Comparison of ENCODE assay signal across 30 cellular contexts in the genomic region with DNA sequence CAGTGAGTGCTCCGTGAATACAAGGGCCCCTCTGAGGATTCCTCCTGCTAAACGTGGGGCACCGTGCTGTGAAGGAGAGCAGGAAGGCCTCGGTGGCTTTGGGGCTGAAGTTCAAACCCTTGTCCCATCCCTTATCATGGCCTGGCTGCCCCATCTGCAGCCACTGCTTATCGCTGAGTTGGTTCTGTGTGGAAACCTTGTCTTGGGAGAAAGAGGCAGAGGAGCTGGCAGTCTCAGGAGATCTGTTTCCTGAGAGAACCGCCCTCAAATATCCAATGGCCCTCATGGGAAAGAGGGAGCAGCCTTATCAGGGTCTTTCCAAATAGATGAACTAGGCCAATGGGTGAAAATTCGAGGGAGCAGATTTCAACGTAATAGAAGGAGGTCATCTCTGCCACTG. TPM values are rescaled to one million over a fixed set of nuclear protein-coding genes. Genes with fewer than 3 reads are reported as not detected.
"Had no signal": no experiment of that assay in that cellular context is flagged by ENCODE, and none has a peak within 500 bp of the region (broad histone marks: within the 10 kb centered on the region; RNA-seq: fewer than 3 reads in every experiment).

No MANE protein-coding gene starts in this region.

- H3K4me3 ChIP-seq: left lung, lower lobe of right lung, neural progenitor cell, ovary, right atrium auricular region, right lobe of liver, smooth muscle cell, tibial nerve, uterus had no signal

- H3K27ac ChIP-seq: left lung, lower lobe of right lung, neural progenitor cell, neutrophil, ovary, right atrium auricular region, right lobe of liver, tibial nerve, uterus had no signal

- H3K4me3 Mint-ChIP-seq: mesothelial cell of epicardium; naive B cell; natural killer cell; nephron progenitor cell; neural progenitor cell; stimulated activated naive CD8-positive, alpha-beta T cell treated with anti-CD3 and anti-CD28 coated beads, Interleukin-15, amount 100 ng/mL, for 72 hours; type B pancreatic cell had no signal

- H3K27me3 ChIP-seq: neural progenitor cell, ovary, right atrium auricular region, right lobe of liver, uterus had no signal

- H3K9me3 ChIP-seq: left lung, lower lobe of right lung, neutrophil, ovary, right atrium auricular region, right lobe of liver, uterus had no signal

- H3K27ac Mint-ChIP-seq: mesothelial cell of epicardium; naive B cell; natural killer cell; nephron progenitor cell; neural progenitor cell; progenitor cell of endocrine pancreas; stimulated activated naive CD8-positive, alpha-beta T cell treated with anti-CD3 and anti-CD28 coated beads, Interleukin-15, amount 100 ng/mL, for 72 hours; type B pancreatic cell had no signal

- H3K4me1 Mint-ChIP-seq: mesothelial cell of epicardium; naive B cell; stimulated activated naive CD8-positive, alpha-beta T cell treated with anti-CD3 and anti-CD28 coated beads, Interleukin-15, amount 100 ng/mL, for 72 hours had no signal

- DNase-seq: hippocampal formation; kidney; left colon; left lung; lower lobe of right lung; mammary epithelial cell; mesenchymal stem cell; naive B cell; natural killer cell; nephron progenitor cell; occipital lobe; ovary; right lobe of liver; stimulated activated CD4-positive, alpha-beta T cell treated with anti-CD3 and anti-CD28 coated beads, Interleukin-1b, Interleukin-23, amount 100 ng/mL, for 48 hours; stimulated activated CD4-positive, alpha-beta T cell treated with anti-CD3 and anti-CD28 coated beads, Interleukin-2, amount 100 ng/mL, for 48 hours; stimulated activated naive CD4-positive, alpha-beta T cell; stimulated activated naive CD8-positive, alpha-beta T cell treated with anti-CD3 and anti-CD28 coated beads, Interleukin-15, amount 100 ng/mL, for 72 hours; substantia nigra; uterus had no signal

- H3K36me3 ChIP-seq: left lung, lower lobe of right lung, neural progenitor cell, neutrophil, ovary, right atrium auricular region, right lobe of liver, tibial nerve, uterus had no signal

- H3K4me1 ChIP-seq: right atrium auricular region, right lobe of liver, tibial nerve, uterus had no signal

- H3K9ac ChIP-seq: neural progenitor cell had no signal

- H3K9me3 Mint-ChIP-seq: mesothelial cell of epicardium; naive B cell; natural killer cell; nephron progenitor cell; neural progenitor cell; stimulated activated naive CD8-positive, alpha-beta T cell treated with anti-CD3 and anti-CD28 coated beads, Interleukin-15, amount 100 ng/mL, for 72 hours; type B pancreatic cell had no signal

- FAIRE-seq: islet of Langerhans, kidney had no signal

- H3K4me2 ChIP-seq: neural progenitor cell, smooth muscle cell had no signal

- H3K36me3 Mint-ChIP-seq: mesothelial cell of epicardium, naive B cell, natural killer cell, neural progenitor cell, type B pancreatic cell had no signal

- H2AFZ ChIP-seq: neural progenitor cell had no signal

RNA-seq across cellular contexts. Expression of a gene that starts 57.2 kb away (rescaled TPM):
- total RNA-seq: left colon, liver, right atrium auricular region, right lobe of liver, skeletal muscle tissue, smooth muscle cell had no signal
- polyA plus RNA-seq: liver, smooth muscle cell had no signal
